In genomic region chr19:2428027-2428690, GRCh38 we compare ENCODE assay signal across 8 cellular contexts. TPM values are rescaled to one million over a fixed set of nuclear protein-coding genes. Genes with fewer than 3 reads are reported as not detected.
DNase-seq lines count a peak whose midpoint lies in the region; ATAC-seq and TF ChIP-seq lines count a peak whose summit lies in the region.

No MANE protein-coding gene starts in this region.

- in situ Hi-C loops in astrocyte of the spinal cord (cut with HindIII; ENCODE audit: low sequenced_read_pairs) (no loop called here), KBM-7 (cut with MboI; ENCODE audit: low pct_unique_long_range_greater_than_20kb, low sequenced_read_pairs) (no loop called here)

- H3K9me3 ChIP-seq in BLaER1 treated with 17β-estradiol and CSF1 and Interleukin-3, amounts not matched to agents 10 nM and 100 nM (replicated peaks in 1 of 11) = no peaks in the 10 kb centered on the region

- peak overlapping the region; percentile 89 to 100 (median 99) for H3K4me2 ChIP-seq in BLaER1 treated with 17β-estradiol and CSF1 and Interleukin-3, amounts not matched to agents 10 nM and 100 nM

- H3K36me3 Mint-ChIP-seq in IgD-negative memory B cell = no peaks in the 10 kb centered on the region

- H3K4me3 ChIP-seq in BLaER1 treated with 17β-estradiol and CSF1 and Interleukin-3, amounts not matched to agents 10 nM and 100 nM = peak overlapping the region; percentile 80 to 98 (median 89)
- H3K4me3 ChIP-seq in astrocyte of the spinal cord (ENCODE audit: low read depth, low read length) = peak overlapping the region; percentile 56
- peak overlapping the region; percentile 78 to 99 (median 85) for H3K4me3 ChIP-seq in skin epidermis

- peak overlapping the region; percentile 96 to 98 (median 98) for H3K27ac Mint-ChIP-seq in IgD-negative memory B cell

- peaks cover 27 to 89% (median 65%) of the 10 kb centered on the region in 11 experiments for H4K20me1 ChIP-seq in BLaER1 treated with 17β-estradiol and CSF1 and Interleukin-3, amounts not matched to agents 10 nM and 100 nM

- DNase-seq in astrocyte of the spinal cord (ENCODE audit: low read depth, low spot score) (no peak), iPS-NIHi7 (ENCODE audit: extremely low spot score) (peak; percentile 50), KBM-7 (no peak)

- H3K4me1 Mint-ChIP-seq in IgD-negative memory B cell = peaks cover 6 to 9% (median 7%) of the 10 kb centered on the region in 3 donors

- TF ChIP-seq CTCF in astrocyte of the spinal cord (IDR thresholded peaks at IDR 0.05; ENCODE audit: low read depth, low read length) = peak; percentile 5

- H3K36me3 ChIP-seq in BLaER1 treated with 17β-estradiol and CSF1 and Interleukin-3, amounts not matched to agents 10 nM and 100 nM = peaks cover 38 to 76% (median 61%) of the 10 kb centered on the region in 11 experiments

- no peaks in the 10 kb centered on the region for H3K9me3 Mint-ChIP-seq in IgD-negative memory B cell

- H3K4me3 Mint-ChIP-seq in IgD-negative memory B cell = peak overlapping the region; percentile 92 to 99 (median 94)

- peak overlapping the region; percentile 97 to 100 (median 99) for H3K27ac ChIP-seq in BLaER1 treated with 17β-estradiol and CSF1 and Interleukin-3, amounts not matched to agents 10 nM and 100 nM
- H3K27ac ChIP-seq in skin epidermis = peak overlapping the region in 20 of 21 experiments; percentile 92 to 100 (median 98)

- H3K27me3 ChIP-seq in BLaER1 treated with 17β-estradiol and CSF1 and Interleukin-3, amounts not matched to agents 10 nM and 100 nM = no peaks in the 10 kb centered on the region

- peaks cover 42 to 87% (median 84%) of the 10 kb centered on the region in 10 experiments for H3K4me1 ChIP-seq in BLaER1 treated with 17β-estradiol and CSF1 and Interleukin-3, amounts not matched to agents 10 nM and 100 nM

- peak overlapping the region; percentile 94 to 100 (median 98) for H3K9ac ChIP-seq in BLaER1 treated with 17β-estradiol and CSF1 and Interleukin-3, amounts not matched to agents 10 nM and 100 nM

- H3K27me3 Mint-ChIP-seq in IgD-negative memory B cell = no peaks in the 10 kb centered on the region

- no peak for ATAC-seq in HG03442 (IDR thresholded peaks at IDR 0.05; ENCODE audit: unreplicated experiment)
- no peak for ATAC-seq in HG03457 (IDR thresholded peaks at IDR 0.05; ENCODE audit: unreplicated experiment)

RNA-seq across cellular contexts. Expression of gene TIMM13, which starts 0.8 kb away (rescaled TPM):
- polyA plus RNA-seq in IgD-negative memory B cell = 69.1 TPM

RNA-seq across cellular contexts. Expression of gene LMNB2, which starts 28.6 kb away (rescaled TPM):
- 4.6 TPM for polyA plus RNA-seq in IgD-negative memory B cell

RNA-seq across cellular contexts. Expression of gene GADD45B, which starts 47.8 kb away (rescaled TPM):
- polyA plus RNA-seq in IgD-negative memory B cell = 98.0 TPM
